ENCODE assay signal across 12 cellular contexts in genomic region chr7:107171496-107171895, GRCh38. TPM values are rescaled to one million over a fixed set of nuclear protein-coding genes. Genes with fewer than 3 reads are reported as not detected.
A peak's percentile ranks its signal among the peaks of the same experiment; 100 is the strongest.
DNase-seq lines count a peak whose midpoint lies in the region; ATAC-seq lines count a peak whose summit lies in the region.
"Had no signal": no experiment of that assay in that cellular context is flagged by ENCODE, and none has a peak within 500 bp of the region (broad histone marks: within the 10 kb centered on the region; RNA-seq: fewer than 3 reads in every experiment).

No MANE protein-coding gene starts in this region.

- intact Hi-C loops in CD4-positive, alpha-beta memory T cell (cut with micrococcal nuclease): no loop called here
- intact Hi-C loops in naive thymus-derived CD4-positive, alpha-beta T cell (cut with micrococcal nuclease): no loop called here

- no peaks in the 10 kb centered on the region for H3K27me3 Mint-ChIP-seq in CD4-positive, alpha-beta memory T cell
- H3K27me3 Mint-ChIP-seq in activated naive CD8-positive, alpha-beta T cell treated with anti-CD3 and anti-CD28 coated beads, Interleukin-2, amount 50 U/mL, for 24 hours: peaks cover 2% of the 10 kb centered on the region
- H3K27me3 Mint-ChIP-seq in naive thymus-derived CD4-positive, alpha-beta T cell: peaks cover 0 to 2% (median 0%) of the 10 kb centered on the region in 5 donors

- H3K4me1 ChIP-seq in BLaER1 treated with 17β-estradiol and CSF1 and Interleukin-3, amounts not matched to agents 10 nM and 100 nM: peaks cover 8 to 58% (median 26%) of the 10 kb centered on the region in 10 experiments
- peaks cover 66% of the 10 kb centered on the region for H3K4me1 ChIP-seq in CD4-positive, alpha-beta memory T cell (ENCODE audit: insufficient read depth, low read length)
- peaks cover 49% of the 10 kb centered on the region in 2 donors for H3K4me1 ChIP-seq in naive thymus-derived CD4-positive, alpha-beta T cell (ENCODE audit: control insufficient read depth in 2 of 2, insufficient read depth in 2 of 2, low read length in 2 of 2)

- 0 out of 20 replicates have a peak overlapping the region, but pooled peaks of 1 of the 10 experiments have one; percentile 17 for H3K4me3 ChIP-seq in BLaER1 treated with 17β-estradiol and CSF1 and Interleukin-3, amounts not matched to agents 10 nM and 100 nM
- no peak overlapping the region for H3K4me3 ChIP-seq in CD4-positive, alpha-beta memory T cell (ENCODE audit: low read length in 2 of 2)
- no peak overlapping the region for H3K4me3 ChIP-seq in naive thymus-derived CD4-positive, alpha-beta T cell (ENCODE audit: low read length)

- H3K9me3 ChIP-seq in BLaER1 treated with 17β-estradiol and CSF1 and Interleukin-3, amounts not matched to agents 10 nM and 100 nM (replicated peaks in 1 of 11): no peaks in the 10 kb centered on the region
- H3K9me3 ChIP-seq in CD4-positive, alpha-beta memory T cell (ENCODE audit: control insufficient read depth in 1 of 2, low read length in 2 of 2): no peaks in the 10 kb centered on the region
- no peaks in the 10 kb centered on the region for H3K9me3 ChIP-seq in naive thymus-derived CD4-positive, alpha-beta T cell (ENCODE audit: control insufficient read depth in 2 of 3, low read length in 3 of 3)

- H3K4me2 ChIP-seq in BLaER1 treated with 17β-estradiol and CSF1 and Interleukin-3, amounts not matched to agents 10 nM and 100 nM: peak overlapping the region in 9 of 11 experiments; percentile 2 to 94 (median 77); a peak in 13 of 22 replicates

- H3K27me3 ChIP-seq in BLaER1 treated with 17β-estradiol and CSF1 and Interleukin-3, amounts not matched to agents 10 nM and 100 nM: no peaks in the 10 kb centered on the region
- no peaks in the 10 kb centered on the region for H3K27me3 ChIP-seq in CD4-positive, alpha-beta memory T cell (ENCODE audit: insufficient read depth, low read length)
- no peaks in the 10 kb centered on the region for H3K27me3 ChIP-seq in naive thymus-derived CD4-positive, alpha-beta T cell (ENCODE audit: control insufficient read depth in 2 of 2, insufficient read depth in 2 of 2, low read length in 2 of 2)

- H3K4me3 Mint-ChIP-seq in CD4-positive, alpha-beta memory T cell: peak overlapping the region; percentile 26 to 61 (median 43)
- peak overlapping the region; percentile 49 for H3K4me3 Mint-ChIP-seq in activated naive CD8-positive, alpha-beta T cell treated with anti-CD3 and anti-CD28 coated beads, Interleukin-2, amount 50 U/mL, for 24 hours
- peak overlapping the region; percentile 19 to 93 (median 49) for H3K4me3 Mint-ChIP-seq in naive thymus-derived CD4-positive, alpha-beta T cell

- H3K4me1 Mint-ChIP-seq in CD4-positive, alpha-beta memory T cell: peaks cover 39 to 77% (median 58%) of the 10 kb centered on the region in 4 donors
- peaks cover 71% of the 10 kb centered on the region for H3K4me1 Mint-ChIP-seq in activated naive CD8-positive, alpha-beta T cell treated with anti-CD3 and anti-CD28 coated beads, Interleukin-2, amount 50 U/mL, for 24 hours
- peaks cover 41 to 74% (median 63%) of the 10 kb centered on the region in 7 donors for H3K4me1 Mint-ChIP-seq in naive thymus-derived CD4-positive, alpha-beta T cell

- CTCF ChIA-PET in CD4-positive, alpha-beta memory T cell (lab: Charles Lee; ENCODE audit: partially characterized antibody): interaction anchor here (0.7 to 1.0 kb wide), 3 partner anchors 21 to 701 kb away, joined by 3 read pairs; no protein-coding TSS in a partner anchor
- CTCF ChIA-PET in naive thymus-derived CD4-positive, alpha-beta T cell (lab: Charles Lee): interaction anchor here (1.0 to 1.4 kb wide), 2 partner anchors 12 to 21 kb away, joined by 3 to 4 read pairs; no protein-coding TSS in a partner anchor

- peaks cover 0 to 1% (median 0%) of the 10 kb centered on the region in 8 donors for H3K9me3 Mint-ChIP-seq in CD4-positive, alpha-beta memory T cell
- no peaks in the 10 kb centered on the region for H3K9me3 Mint-ChIP-seq in activated naive CD8-positive, alpha-beta T cell treated with anti-CD3 and anti-CD28 coated beads, Interleukin-2, amount 50 U/mL, for 24 hours
- peaks cover 0 to 2% (median 0%) of the 10 kb centered on the region in 11 donors for H3K9me3 Mint-ChIP-seq in naive thymus-derived CD4-positive, alpha-beta T cell

- H4K20me1 ChIP-seq in BLaER1 treated with 17β-estradiol and CSF1 and Interleukin-3, amounts not matched to agents 10 nM and 100 nM: peaks cover 33 to 68% (median 53%) of the 10 kb centered on the region in 11 experiments; a peak in 21 of 22 replicates

- no peak for ATAC-seq in activated naive CD8-positive, alpha-beta T cell treated with anti-CD3 and anti-CD28 coated beads, Interleukin-2, amount 50 U/mL, for 24 hours
- no peak for ATAC-seq in naive thymus-derived CD4-positive, alpha-beta T cell

- H3K36me3 ChIP-seq in BLaER1 treated with 17β-estradiol and CSF1 and Interleukin-3, amounts not matched to agents 10 nM and 100 nM: peaks cover 0 to 39% (median 7%) of the 10 kb centered on the region in 11 experiments; a peak in 6 of 22 replicates
- no peaks in the 10 kb centered on the region for H3K36me3 ChIP-seq in CD4-positive, alpha-beta memory T cell (ENCODE audit: insufficient read depth, low read length)
- peaks cover 0 to 17% (median 3%) of the 10 kb centered on the region in 3 experiments for H3K36me3 ChIP-seq in naive thymus-derived CD4-positive, alpha-beta T cell (ENCODE audit: control insufficient read depth in 2 of 3, insufficient read depth in 3 of 3, low read length in 3 of 3)

- H3K36me3 Mint-ChIP-seq in CD4-positive, alpha-beta memory T cell: peaks cover 0 to 38% of the 10 kb centered on the region in 2 donors
- H3K36me3 Mint-ChIP-seq in activated naive CD8-positive, alpha-beta T cell treated with anti-CD3 and anti-CD28 coated beads, Interleukin-2, amount 50 U/mL, for 24 hours (ENCODE audit: low read depth): peaks cover 2% of the 10 kb centered on the region
- H3K36me3 Mint-ChIP-seq in naive thymus-derived CD4-positive, alpha-beta T cell: peaks cover 0 to 10% (median 6%) of the 10 kb centered on the region in 5 donors

- DNase-seq in CD4-positive, alpha-beta memory T cell: no peak
- no peak for DNase-seq in activated naive CD8-positive, alpha-beta T cell treated with anti-CD3 and anti-CD28 coated beads, Interleukin-2, amount 50 U/mL, for 24 hours
- no peak for DNase-seq in naive thymus-derived CD4-positive, alpha-beta T cell
- no peak for DNase-seq in HT-29 (ENCODE audit: low spot score)
- DNase-seq in NCI-H1092 (lab: John Stamatoyannopoulos, UW): no peak
- DNase-seq in activated gamma-delta T cell (lab: John Stamatoyannopoulos, UW): no peak
- DNase-seq in NCI-H774 (lab: John Stamatoyannopoulos, UW): no peak
- DNase-seq: KBM-7; NCI-H146; NCI-H510A treated with DMSO at 0.1 percent for 48 hours; stimulated activated CD4-positive, alpha-beta T cell treated with anti-CD3 and anti-CD28 coated beads, Interleukin-1b, Interleukin-23, amount 100 ng/mL, for 48 hours had no signal

- POLR2A ChIA-PET in CD4-positive, alpha-beta memory T cell (lab: Charles Lee; ENCODE audit: partially characterized antibody): interaction anchor here (1.0 to 4.8 kb wide), 3 partner anchors 9 to 699 kb away, joined by 3 to 70 read pairs (median 3); no protein-coding TSS in a partner anchor
- POLR2A ChIA-PET in naive thymus-derived CD4-positive, alpha-beta T cell (lab: Charles Lee): interaction anchor here (1.0 kb wide), 1 partner anchor 11 kb away, joined by 5 read pairs; no protein-coding TSS in a partner anchor

- H3K27ac Mint-ChIP-seq in CD4-positive, alpha-beta memory T cell: peak overlapping the region in 3 of 7 donors; percentile 19 to 72 (median 43)
- peak overlapping the region; percentile 54 for H3K27ac Mint-ChIP-seq in activated naive CD8-positive, alpha-beta T cell treated with anti-CD3 and anti-CD28 coated beads, Interleukin-2, amount 50 U/mL, for 24 hours
- H3K27ac Mint-ChIP-seq in naive thymus-derived CD4-positive, alpha-beta T cell: peak overlapping the region in 3 of 9 donors; percentile 13 to 75 (median 68)

- peak overlapping the region in 1 of 11 experiments; percentile 44; a peak in 1 of 22 replicates for H3K9ac ChIP-seq in BLaER1 treated with 17β-estradiol and CSF1 and Interleukin-3, amounts not matched to agents 10 nM and 100 nM

- 0 out of 22 replicates have a peak overlapping the region, but pooled peaks of 1 of the 11 experiments have one; percentile 18 for H3K27ac ChIP-seq in BLaER1 treated with 17β-estradiol and CSF1 and Interleukin-3, amounts not matched to agents 10 nM and 100 nM
- no peak overlapping the region for H3K27ac ChIP-seq in CD4-positive, alpha-beta memory T cell (ENCODE audit: low read depth, low read length)
- H3K27ac ChIP-seq in naive thymus-derived CD4-positive, alpha-beta T cell (ENCODE audit: low read depth, low read length): no peak overlapping the region

RNA-seq across cellular contexts. Expression of gene HBP1, which starts 2.7 kb away (rescaled TPM):
- 100 to 1,000 TPM; 111 to 116 TPM for total RNA-seq in CD4-positive, alpha-beta memory T cell
- polyA plus RNA-seq in CD4-positive, alpha-beta memory T cell: 10 to 100 TPM; 71.6 to 98.2 TPM
- 100 to 1,000 TPM in 4 of 5 experiments, 10 to 100 TPM in 1; 34.6 to 219 (median 124) TPM for total RNA-seq in naive thymus-derived CD4-positive, alpha-beta T cell
- polyA plus RNA-seq in naive thymus-derived CD4-positive, alpha-beta T cell: 10 to 100 TPM; 63.9 to 82.9 TPM
- total RNA-seq in HT-29 (2014; rRNA removed; shearing (Covaris generic)): 21.8 TPM in 2 replicates
